24 cellular contexts compared by ENCODE assay signal in the genomic region with DNA sequence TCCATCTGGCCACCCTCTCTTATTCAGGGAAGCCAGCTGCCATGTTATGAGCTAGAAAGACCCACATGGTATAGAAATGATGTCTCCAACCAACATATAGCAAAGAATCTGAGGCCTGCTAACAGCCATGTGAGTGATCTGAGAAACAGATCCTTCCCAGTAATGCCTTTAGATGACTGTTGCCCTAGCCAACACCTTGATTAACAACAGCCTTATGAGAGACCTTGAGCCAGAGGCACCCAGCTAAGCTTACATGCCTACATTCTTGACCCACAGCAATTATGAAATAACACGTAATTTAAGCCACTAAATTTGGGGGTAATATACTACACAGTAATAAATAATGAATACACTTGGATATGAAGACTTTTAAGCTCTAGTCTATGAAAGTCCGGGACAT. TPM values are rescaled to one million over a fixed set of nuclear protein-coding genes. Genes with fewer than 3 reads are reported as not detected.
DNase-seq lines count a peak whose midpoint lies in the region; ATAC-seq and TF ChIP-seq lines count a peak whose summit lies in the region.
"Had no signal": no experiment of that assay in that cellular context is flagged by ENCODE, and none has a peak within 500 bp of the region (broad histone marks: within the 10 kb centered on the region; RNA-seq: fewer than 3 reads in every experiment).

No MANE protein-coding gene starts in this region.

- no peak overlapping the region for H3K4me3 ChIP-seq in cardiac muscle cell
- no peak overlapping the region for H3K4me3 ChIP-seq in right atrium auricular region
- H3K4me3 ChIP-seq: GM12878, PC-9, SJCRH30 had no signal

- H3K4me1 ChIP-seq in cardiac muscle cell (ENCODE audit: low read depth) (peaks cover 4% of the 10 kb centered on the region), right atrium auricular region (peaks cover 0 to 12% of the 10 kb centered on the region in 2 donors)
- H3K4me1 ChIP-seq: SJCRH30 had no signal

- H3K9me3 Mint-ChIP-seq in neural crest cell = no peaks in the 10 kb centered on the region
- H3K9me3 Mint-ChIP-seq in T-cell = no peaks in the 10 kb centered on the region

- H3K4me3 Mint-ChIP-seq in neural crest cell (no peak overlapping the region), T-cell (no peak overlapping the region)

- POLR2A ChIA-PET in T-cell (lab: Charles Lee) = interaction anchor here in 1 of 2 donors (0.6 kb wide), 1 partner anchor 32 kb away, joined by 3 read pairs; no protein-coding TSS in a partner anchor

- H3K27ac ChIP-seq in cardiac muscle cell = peak overlapping the region; percentile 65
- H3K27ac ChIP-seq in right atrium auricular region = no peak overlapping the region
- H3K27ac ChIP-seq: PC-9, SJCRH30 had no signal

- H3K4me1 Mint-ChIP-seq in neural crest cell = peaks cover 3% of the 10 kb centered on the region
- peaks cover 8 to 12% (median 9%) of the 10 kb centered on the region in 3 donors for H3K4me1 Mint-ChIP-seq in T-cell

- peaks cover 11% of the 10 kb centered on the region for H3K36me3 Mint-ChIP-seq in neural crest cell (ENCODE audit: low read depth)
- H3K36me3 Mint-ChIP-seq in T-cell = peaks cover 16% of the 10 kb centered on the region

- DNase-seq in cardiac muscle cell (ENCODE audit: low read depth in 1 of 2, low spot score in 1 of 2) (no peak), right atrium auricular region (ENCODE audit: low spot score) (no peak), SK-N-DZ (ENCODE audit: low spot score) (peak; percentile 15), neural crest cell (ENCODE audit: low read depth, low spot score) (no peak), DMS53 treated with DMSO at 0.1 percent for 48 hours (lab: John Stamatoyannopoulos, UW; ENCODE audit: unreplicated experiment) (no peak), T-cell (no peak)
- DNase-seq: 8988T; Calu3; DMS53; EL; GDM1; KBM-7; NCI-H1105 treated with DMSO at 0.1 percent for 48 hours; NCI-H146; NCI-H1930; NCI-H2107; NCI-H748 treated with DMSO at 0.1 percent for 48 hours; NK-92 treated with Interleukin-12 subunit alpha and Interleukin-12 subunit beta, amount 100 ng/mL, for 24 hours; PC-9; SJCRH30 had no signal

- H3K27me3 ChIP-seq in cardiac muscle cell = no peaks in the 10 kb centered on the region
- no peaks in the 10 kb centered on the region for H3K27me3 ChIP-seq in right atrium auricular region
- H3K27me3 ChIP-seq: SJCRH30 had no signal

- ATAC-seq in GM18867 (IDR thresholded peaks at IDR 0.05; ENCODE audit: unreplicated experiment) (no peak), HG03139 (IDR thresholded peaks at IDR 0.05; ENCODE audit: unreplicated experiment) (no peak), T-cell (replicated peaks in 1 of 4) (no peak)
- ATAC-seq: GM12878, Right ventricle myocardium inferior had no signal

- CTCF ChIA-PET in T-cell (lab: Charles Lee) = interaction anchor here in 1 of 2 donors (1.0 to 1.1 kb wide), 2 partner anchors 30 to 41 kb away, joined by 3 read pairs; no protein-coding TSS in a partner anchor

- H3K27ac Mint-ChIP-seq in neural crest cell (ENCODE audit: unreplicated experiment) (peak overlapping the region; percentile 67), T-cell (no peak overlapping the region)

- H3K36me3 ChIP-seq in cardiac muscle cell (peaks cover 6% of the 10 kb centered on the region), right atrium auricular region (peaks cover 17% of the 10 kb centered on the region)

- H3K27me3 Mint-ChIP-seq in neural crest cell (ENCODE audit: low read depth) (no peaks in the 10 kb centered on the region), T-cell (no peaks in the 10 kb centered on the region)

- TF ChIP-seq CTCF in cardiac muscle cell (IDR thresholded peaks at IDR 0.05; ENCODE audit: low read depth, low read length) (no peak), right atrium auricular region (IDR thresholded peaks at IDR 0.05) (no peak), neural crest cell (conservative IDR thresholded peaks at IDR 0.05) (no peak)

- H3K9me3 ChIP-seq in cardiac muscle cell (ENCODE audit: low read depth) (no peaks in the 10 kb centered on the region), right atrium auricular region (no peaks in the 10 kb centered on the region)
- H3K9me3 ChIP-seq: SJCRH30 had no signal

RNA-seq across cellular contexts. Expression of gene KANSL1L, which starts 13.0 kb away (rescaled TPM):
- total RNA-seq in cardiac muscle cell = 23.3 and 23.6 TPM in 2 replicates
- 12.4 and 15.6 TPM in 2 replicates for polyA plus RNA-seq in cardiac muscle cell
- 10 to 100 TPM; 16.5 to 19.4 TPM for total RNA-seq in right atrium auricular region
- polyA plus RNA-seq in SK-N-DZ (2014; cell fraction: cytosol; rRNA removed) = 11.6 and 15.3 TPM in 2 replicates
- 9.0 and 20.9 TPM in 2 replicates for polyA plus RNA-seq in SK-N-DZ (2014; cell fraction: nucleus; rRNA removed)
- total RNA-seq in neural crest cell = 18.3 and 19.2 TPM in 2 replicates
- total RNA-seq in T-cell = 10 to 100 TPM in 3 of 5 donors, 1 to 10 TPM in 2; 5.1 to 16.0 (median 12.0) TPM
